ENCODE assay signal across 1 cellular context in genomic region chr9:471320-471719, GRCh38.
TF ChIP-seq lines count a peak whose summit lies in the region.

No MANE protein-coding gene starts in this region.

TF ChIP-seq in A549, 52 proteins besides CTCF, POLR2A, EP300 and RAD21 (continued from another document):
- TF ChIP-seq HMGXB4 (CRISPR knock-in tag; IDR thresholded peaks at IDR 0.05; ENCODE audit: borderline replicate concordance) (no peak), REST (IDR thresholded peaks at IDR 0.05) (no peak)
